In the genomic region with DNA sequence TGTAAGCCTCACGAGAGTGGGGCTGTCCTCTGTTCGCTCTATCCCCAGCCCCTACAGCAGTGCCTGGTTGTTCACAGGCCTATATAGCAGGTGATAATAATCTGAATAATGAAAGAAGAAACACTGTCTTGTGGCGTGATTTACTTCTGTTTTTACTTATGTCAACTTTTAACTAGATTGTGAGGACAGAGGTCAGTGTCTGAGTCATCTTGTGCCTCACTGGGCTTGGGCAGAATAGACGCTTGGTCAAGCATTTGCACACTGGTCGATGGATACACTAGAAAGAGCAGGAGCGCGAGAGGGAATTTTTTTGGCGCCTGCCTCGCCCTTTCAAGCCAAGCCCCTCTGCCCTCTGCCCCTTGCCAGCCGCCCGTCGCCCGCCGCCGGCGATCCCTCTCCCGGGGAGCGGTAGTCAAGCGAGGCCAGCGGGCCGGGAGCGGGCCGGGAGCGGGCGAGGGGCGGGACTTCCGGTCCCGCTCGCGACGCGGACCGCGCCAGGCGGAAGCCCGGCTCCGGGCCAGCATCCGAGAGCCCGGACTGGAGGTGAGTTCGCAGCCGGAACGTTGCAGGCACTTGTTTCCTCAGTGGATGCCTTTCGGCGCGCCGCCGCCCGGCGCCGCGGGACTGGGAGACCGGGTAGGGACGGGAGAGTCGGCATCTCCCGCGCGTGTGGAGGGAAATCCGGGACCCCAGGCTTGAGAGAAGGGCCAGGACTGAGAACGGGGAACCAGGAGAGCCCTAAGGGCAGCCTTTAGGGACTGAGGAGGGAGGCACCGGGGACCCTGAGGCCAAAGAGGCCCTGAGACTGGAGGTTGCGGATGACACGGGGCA, we compare ENCODE assay signal across 8 cellular contexts. TPM values are rescaled to one million over a fixed set of nuclear protein-coding genes. Genes with fewer than 3 reads are reported as not detected.
DNase-seq lines count a peak whose midpoint lies in the region; ATAC-seq and TF ChIP-seq lines count a peak whose summit lies in the region.

Gene DISP1 (plus strand): TSS at position 504 of the 831 bp plus-strand sequence. CDS start 127,785 bp downstream, outside the sequence.

- intact Hi-C loops in head of caudate nucleus (cut with DNase I): no loop called here

- H3K4me3 ChIP-seq in osteoblast (ENCODE audit: insufficient read depth, low read length) (peak within 1 kb of the TSS; percentile 90), thoracic aorta (peak within 1 kb of the TSS; percentile 88)

- H3K27ac ChIP-seq in osteoblast (ENCODE audit: low read depth, low read length) (peak within 1 kb of the TSS; percentile 95), thoracic aorta (peak within 1 kb of the TSS; percentile 94)

- TF ChIP-seq CTCF in osteoblast (IDR thresholded peaks at IDR 0.05; ENCODE audit: extremely low read depth, low read depth, low read length) (no peak), thoracic aorta (IDR thresholded peaks at IDR 0.05) (no peak)

- no peaks in the 10 kb centered on the region for H4K20me1 ChIP-seq in osteoblast (ENCODE audit: insufficient read depth, low read length)

- H3K27me3 ChIP-seq in osteoblast (ENCODE audit: insufficient read depth, low read length) (no peaks in the 10 kb centered on the region), thoracic aorta (replicated peaks; ENCODE audit: insufficient read depth) (no peaks in the 10 kb centered on the region)

- H3K4me2 ChIP-seq in osteoblast (ENCODE audit: insufficient read depth, low read length): peak within 1 kb of the TSS; percentile 95

- H3K36me3 ChIP-seq in osteoblast (ENCODE audit: insufficient read depth, low read length): no peaks in the 10 kb centered on the region
- no peaks in the 10 kb centered on the region for H3K36me3 ChIP-seq in thoracic aorta

- no peaks in the 10 kb centered on the region for H3K9me3 ChIP-seq in osteoblast (ENCODE audit: low read depth, low read length)
- H3K9me3 ChIP-seq in thoracic aorta: no peaks in the 10 kb centered on the region

- H3K4me1 ChIP-seq in osteoblast (ENCODE audit: insufficient read depth, low read length): peaks cover 34% of the 10 kb centered on the region
- peaks cover 18 to 35% of the 10 kb centered on the region in 2 donors for H3K4me1 ChIP-seq in thoracic aorta (ENCODE audit: control insufficient read depth in 1 of 2, low read depth in 2 of 2)

- H2AFZ ChIP-seq in osteoblast (ENCODE audit: low read length): peak within 1 kb of the TSS; percentile 98

- peak; percentile 84 for DNase-seq in G401 (ENCODE audit: low spot score)
- DNase-seq in H4 (ENCODE audit: low spot score): peak; percentile 53
- peak; percentile 82 for DNase-seq in LoVo (ENCODE audit: low spot score)
- peak; percentile 82 for DNase-seq in SK-N-DZ (ENCODE audit: low spot score)
- DNase-seq in head of caudate nucleus: peak; percentile 34 to 91 (median 77)
- peak; percentile 87 for DNase-seq in osteoblast (ENCODE audit: insufficient read length, low spot score, missing footprints)
- peak; percentile 18 for DNase-seq in thoracic aorta (ENCODE audit: low spot score)

- H3K4me1 Mint-ChIP-seq in activated naive CD8-positive, alpha-beta T cell (ENCODE audit: low read depth): peaks cover 34% of the 10 kb centered on the region

- H3K79me2 ChIP-seq in osteoblast (ENCODE audit: insufficient read depth, low read length): peaks cover 35% of the 10 kb centered on the region

- in situ Hi-C loops in G401 (cut with HindIII; ENCODE audit: low sequenced_read_pairs): no loop called here

- H3K36me3 Mint-ChIP-seq in activated naive CD8-positive, alpha-beta T cell: peaks cover under 1% of the 10 kb centered on the region

- peak within 1 kb of the TSS; percentile 95 for H3K27ac Mint-ChIP-seq in activated naive CD8-positive, alpha-beta T cell

- no peaks in the 10 kb centered on the region for H3K9me3 Mint-ChIP-seq in activated naive CD8-positive, alpha-beta T cell (ENCODE audit: low read depth)

- H3K27me3 Mint-ChIP-seq in activated naive CD8-positive, alpha-beta T cell: peaks cover 2% of the 10 kb centered on the region

- peak; percentile 81 for ATAC-seq in thoracic aorta (ENCODE audit: insufficient number of reproducible peaks, low FRiP score, low read depth)

- peak within 1 kb of the TSS; percentile 91 for H3K4me3 Mint-ChIP-seq in activated naive CD8-positive, alpha-beta T cell

RNA-seq across cellular contexts. Expression of gene DISP1, which starts in this region (rescaled TPM):
- 1.1 and 1.8 TPM in 2 replicates for total RNA-seq in G401 (2014; rRNA removed; shearing (Covaris generic))
- 2.7 and 3.8 TPM in 2 replicates for total RNA-seq in H4 (2014; rRNA removed; shearing (Covaris generic))
- 1.8 and 2.6 TPM in 2 replicates for polyA plus RNA-seq in SK-N-DZ (2014; cell fraction: cytosol; rRNA removed)
- polyA plus RNA-seq in SK-N-DZ (2014; cell fraction: nucleus; rRNA removed): 1.4 and 3.2 TPM in 2 replicates
- total RNA-seq in osteoblast (4.3 and 4.4 TPM in 2 replicates), thoracic aorta (1 to 10 TPM; 5.6 to 7.0 TPM)

Comparison
In these comparisons a context has a peak if more than half of its experiments do, and no peak if none do; other contexts are left out.
1. Peak in every context shown above with its lines: DNase-seq, ATAC-seq, H3K4me3 ChIP-seq and H3K27ac ChIP-seq.
2. DNase-seq: peak in every context shown above with its lines; median percentile 87 in osteoblast; 84 in G401; 82 in LoVo; 82 in SK-N-DZ; 77 in head of caudate nucleus; 53 in H4; 18 in thoracic aorta.